ENCODE assay signal across 1 cellular context in genomic region chr6:37038297-37039198, GRCh38.
TF ChIP-seq lines count a peak whose summit lies in the region.

No MANE protein-coding gene starts in this region.

TF ChIP-seq in A549, 52 proteins besides CTCF, POLR2A, EP300 and RAD21 (continued from another document):
- TF ChIP-seq, protein P1, sequence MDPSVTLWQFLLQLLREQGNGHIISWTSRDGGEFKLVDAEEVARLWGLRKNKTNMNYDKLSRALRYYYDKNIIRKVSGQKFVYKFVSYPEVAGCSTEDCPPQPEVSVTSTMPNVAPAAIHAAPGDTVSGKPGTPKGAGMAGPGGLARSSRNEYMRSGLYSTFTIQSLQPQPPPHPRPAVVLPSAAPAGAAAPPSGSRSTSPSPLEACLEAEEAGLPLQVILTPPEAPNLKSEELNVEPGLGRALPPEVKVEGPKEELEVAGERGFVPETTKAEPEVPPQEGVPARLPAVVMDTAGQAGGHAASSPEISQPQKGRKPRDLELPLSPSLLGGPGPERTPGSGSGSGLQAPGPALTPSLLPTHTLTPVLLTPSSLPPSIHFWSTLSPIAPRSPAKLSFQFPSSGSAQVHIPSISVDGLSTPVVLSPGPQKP (IDR thresholded peaks at IDR 0.05; ENCODE audit: low read depth, low read length): no peak
- TF ChIP-seq TP53 (CRISPR knock-in tag; IDR thresholded peaks at IDR 0.05): no peak
- TF ChIP-seq ATOH8 (CRISPR knock-in tag; IDR thresholded peaks at IDR 0.05; ENCODE audit: low read depth): no peak
- TF ChIP-seq HDAC2 (IDR thresholded peaks at IDR 0.05): no peak
- TF ChIP-seq RCOR1 (IDR thresholded peaks at IDR 0.05; ENCODE audit: low read depth, low read length): no peak
- no peak for TF ChIP-seq NR3C1 (IDR thresholded peaks at IDR 0.05)
- no peak for TF ChIP-seq EHMT2 (IDR thresholded peaks at IDR 0.05; ENCODE audit: low read depth)
- TF ChIP-seq ZNF302 (CRISPR knock-in tag; IDR thresholded peaks at IDR 0.05): no peak
- no peak for TF ChIP-seq JUN (IDR thresholded peaks at IDR 0.05)
- TF ChIP-seq CBX2 (IDR thresholded peaks at IDR 0.05; ENCODE audit: borderline replicate concordance, low read depth): no peak
- TF ChIP-seq NPAS2 (CRISPR knock-in tag; IDR thresholded peaks at IDR 0.05; ENCODE audit: borderline replicate concordance): no peak
- TF ChIP-seq HEYL (CRISPR knock-in tag; IDR thresholded peaks at IDR 0.05): no peak
- no peak for TF ChIP-seq HOXB5 (CRISPR knock-in tag; IDR thresholded peaks at IDR 0.05)
- no peak for TF ChIP-seq RNF2 (IDR thresholded peaks at IDR 0.05; ENCODE audit: borderline replicate concordance, low read depth)
- TF ChIP-seq, protein P2, sequence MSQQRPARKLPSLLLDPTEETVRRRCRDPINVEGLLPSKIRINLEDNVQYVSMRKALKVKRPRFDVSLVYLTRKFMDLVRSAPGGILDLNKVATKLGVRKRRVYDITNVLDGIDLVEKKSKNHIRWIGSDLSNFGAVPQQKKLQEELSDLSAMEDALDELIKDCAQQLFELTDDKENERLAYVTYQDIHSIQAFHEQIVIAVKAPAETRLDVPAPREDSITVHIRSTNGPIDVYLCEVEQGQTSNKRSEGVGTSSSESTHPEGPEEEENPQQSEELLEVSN (IDR thresholded peaks at IDR 0.05; ENCODE audit: borderline replicate concordance, low read depth): no peak
